1 cellular context compared by ENCODE assay signal in the genomic region with DNA sequence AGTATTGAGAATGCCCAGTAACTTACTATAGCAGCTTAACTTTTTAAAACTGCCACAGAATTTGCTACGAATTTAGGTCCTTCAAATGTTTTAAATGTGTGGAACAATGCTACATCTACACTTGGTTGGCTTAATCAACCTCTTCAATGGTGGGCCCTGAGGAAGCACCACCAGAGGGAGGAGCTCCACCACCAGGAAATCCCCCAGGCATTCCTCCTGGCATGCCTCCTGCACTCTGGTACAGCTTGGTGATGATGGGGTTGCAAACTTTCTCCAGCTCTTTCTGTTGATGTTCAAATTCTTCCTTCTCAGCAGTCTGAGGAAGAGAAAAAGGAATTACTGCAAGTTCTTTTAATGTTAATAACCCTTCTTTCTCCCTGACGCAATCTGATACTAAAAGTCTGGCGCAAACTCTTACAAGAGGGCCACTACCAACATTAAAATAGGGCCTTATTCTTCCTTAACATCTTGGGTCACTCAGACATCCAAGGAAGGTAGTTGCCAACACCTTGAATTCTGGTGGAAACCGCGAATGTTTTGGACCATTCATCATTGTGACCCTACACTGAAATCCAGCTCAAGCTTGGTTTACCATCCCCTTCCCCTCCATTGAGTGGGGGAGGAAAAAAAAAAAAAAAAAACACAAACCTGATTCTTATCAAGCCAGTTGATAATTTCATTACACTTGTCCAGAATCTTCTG.
TF ChIP-seq lines count a peak whose summit lies in the region.

No MANE protein-coding gene starts in this region.

TF ChIP-seq in IMR-90, 13 proteins besides CTCF, POLR2A, EP300 and RAD21 (continued from another document):
- TF ChIP-seq, protein P1, sequence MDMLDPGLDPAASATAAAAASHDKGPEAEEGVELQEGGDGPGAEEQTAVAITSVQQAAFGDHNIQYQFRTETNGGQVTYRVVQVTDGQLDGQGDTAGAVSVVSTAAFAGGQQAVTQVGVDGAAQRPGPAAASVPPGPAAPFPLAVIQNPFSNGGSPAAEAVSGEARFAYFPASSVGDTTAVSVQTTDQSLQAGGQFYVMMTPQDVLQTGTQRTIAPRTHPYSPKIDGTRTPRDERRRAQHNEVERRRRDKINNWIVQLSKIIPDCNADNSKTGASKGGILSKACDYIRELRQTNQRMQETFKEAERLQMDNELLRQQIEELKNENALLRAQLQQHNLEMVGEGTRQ (IDR thresholded peaks at IDR 0.05; ENCODE audit: low read depth, low read length) = no peak
- TF ChIP-seq, protein P2, sequence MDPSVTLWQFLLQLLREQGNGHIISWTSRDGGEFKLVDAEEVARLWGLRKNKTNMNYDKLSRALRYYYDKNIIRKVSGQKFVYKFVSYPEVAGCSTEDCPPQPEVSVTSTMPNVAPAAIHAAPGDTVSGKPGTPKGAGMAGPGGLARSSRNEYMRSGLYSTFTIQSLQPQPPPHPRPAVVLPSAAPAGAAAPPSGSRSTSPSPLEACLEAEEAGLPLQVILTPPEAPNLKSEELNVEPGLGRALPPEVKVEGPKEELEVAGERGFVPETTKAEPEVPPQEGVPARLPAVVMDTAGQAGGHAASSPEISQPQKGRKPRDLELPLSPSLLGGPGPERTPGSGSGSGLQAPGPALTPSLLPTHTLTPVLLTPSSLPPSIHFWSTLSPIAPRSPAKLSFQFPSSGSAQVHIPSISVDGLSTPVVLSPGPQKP (IDR thresholded peaks at IDR 0.05; ENCODE audit: borderline replicate concordance, low read depth, low read length) = no peak
- TF ChIP-seq RCOR1 (IDR thresholded peaks at IDR 0.05; ENCODE audit: insufficient replicate concordance, low read length) (no peak), BHLHE40 (IDR thresholded peaks at IDR 0.05; ENCODE audit: low read depth, low read length) (no peak)
